In the genomic region with DNA sequence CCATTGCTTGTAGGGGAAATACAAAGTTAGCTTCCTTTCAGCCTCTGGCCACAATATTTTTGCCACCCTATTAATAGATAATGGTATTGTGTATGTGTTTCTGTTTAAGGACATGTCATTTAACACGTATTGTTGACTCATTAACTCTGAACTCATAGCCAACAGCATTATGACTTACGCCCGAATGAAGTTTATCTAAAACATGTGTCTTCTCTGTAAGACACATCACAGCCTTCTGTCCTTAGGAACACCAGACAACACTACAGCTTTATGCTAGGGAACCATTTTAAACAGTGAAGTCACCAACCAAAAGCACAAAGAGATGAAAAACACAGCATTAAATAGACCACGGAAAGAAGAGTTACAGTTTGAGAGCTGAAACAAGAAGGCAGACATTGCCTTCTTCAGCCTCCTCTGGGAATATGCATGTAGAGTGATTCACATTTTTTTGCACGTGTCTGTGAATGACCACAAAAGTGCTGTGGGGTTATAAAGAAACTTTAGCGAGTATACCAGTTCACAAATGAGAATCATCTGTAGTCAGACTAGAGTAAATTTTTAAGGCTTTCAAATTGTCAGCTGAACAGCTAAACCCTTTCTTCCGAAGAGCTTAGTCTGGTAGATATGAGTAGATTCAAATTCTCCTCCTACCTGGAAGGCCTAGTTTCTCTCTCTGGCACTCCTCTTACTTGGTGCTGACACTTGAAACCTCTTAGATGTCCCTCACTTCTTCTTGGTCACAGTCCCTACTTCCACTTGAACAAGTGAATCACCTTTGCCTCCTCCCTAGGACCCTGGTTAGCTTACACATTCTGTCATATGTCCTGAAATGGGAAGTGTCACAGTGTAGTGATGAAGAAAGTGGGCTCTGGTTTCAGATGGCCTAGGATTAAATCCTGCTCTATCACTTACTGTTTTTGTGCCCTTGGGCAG, we compare ENCODE assay signal across 8 cellular contexts. TPM values are rescaled to one million over a fixed set of nuclear protein-coding genes. Genes with fewer than 3 reads are reported as not detected.
A peak's percentile ranks its signal among the peaks of the same experiment; 100 is the strongest.
DNase-seq lines count a peak whose midpoint lies in the region; ATAC-seq and TF ChIP-seq lines count a peak whose summit lies in the region.

No MANE protein-coding gene starts in this region.

- no peaks in the 10 kb centered on the region for H3K36me3 ChIP-seq in BJ (ENCODE audit: control insufficient read depth, insufficient read depth, low read length)
- H3K36me3 ChIP-seq in breast epithelium, result no peaks in the 10 kb centered on the region
- H3K36me3 ChIP-seq in colonic mucosa, result no peaks in the 10 kb centered on the region

- no peak for TF ChIP-seq POLR2A in breast epithelium (IDR thresholded peaks at IDR 0.05)

- ATAC-seq in GM19351 (IDR thresholded peaks at IDR 0.05; ENCODE audit: unreplicated experiment) (peak; percentile 54), HG03175 (IDR thresholded peaks at IDR 0.05; ENCODE audit: unreplicated experiment) (peak; percentile 83)

- POLR2A ChIA-PET in BJ (lab: Charles Lee), result interaction anchor here (0.6 kb wide), 1 partner anchor 59 kb away, joined by 3 read pairs; no protein-coding TSS in a partner anchor

- TF ChIP-seq CTCF in BJ (IDR thresholded peaks at IDR 0.05; ENCODE audit: insufficient read depth, low read depth, low read length) (no peak), breast epithelium (IDR thresholded peaks at IDR 0.05) (no peak), colonic mucosa (IDR thresholded peaks at IDR 0.05) (no peak)

- DNase-seq in BJ (ENCODE audit: low read depth) (peak; percentile 59), breast epithelium (ENCODE audit: low spot score in 2 of 2) (no peak), hypothalamus (lab: John Stamatoyannopoulos, UW) (no peak), colonic mucosa (no peak), NCI-H2227 (lab: John Stamatoyannopoulos, UW; ENCODE audit: unreplicated experiment) (no peak), SHP77 (lab: John Stamatoyannopoulos, UW) (no peak)

- H3K27ac ChIP-seq in breast epithelium (peak overlapping the region; percentile 45 to 59), colonic mucosa (no peak overlapping the region)

- H3K4me3 ChIP-seq in BJ (ENCODE audit: low read depth, low read length) (no peak overlapping the region), breast epithelium (no peak overlapping the region), colonic mucosa (no peak overlapping the region)

- H3K9me3 ChIP-seq in breast epithelium, result no peaks in the 10 kb centered on the region
- H3K9me3 ChIP-seq in colonic mucosa, result no peaks in the 10 kb centered on the region

- CTCF ChIA-PET in BJ (lab: Yijun Ruan, JAX), result interaction anchor here (1.1 to 1.2 kb wide), 4 partner anchors 10 to 99 kb away, joined by 3 to 5 read pairs (median 4); no protein-coding TSS in a partner anchor

- H3K9ac ChIP-seq in colonic mucosa (ENCODE audit: low read depth in 2 of 2, low read length in 2 of 2), result no peak overlapping the region

- intact Hi-C loops in breast epithelium (cut with DNase I; ENCODE audit: low total_unique reads), result no loop called here
- intact Hi-C loops in colonic mucosa (cut with DNase I), result no loop called here

- H3K4me1 ChIP-seq in breast epithelium, result no peaks in the 10 kb centered on the region
- no peaks in the 10 kb centered on the region for H3K4me1 ChIP-seq in colonic mucosa

- H3K27me3 ChIP-seq in BJ (ENCODE audit: control insufficient read depth, insufficient read depth, low read length), result no peaks in the 10 kb centered on the region
- no peaks in the 10 kb centered on the region for H3K27me3 ChIP-seq in breast epithelium
- no peaks in the 10 kb centered on the region for H3K27me3 ChIP-seq in colonic mucosa

RNA-seq across cellular contexts. Expression of a gene that starts 32.2 kb away (rescaled TPM):
- 9.5 TPM in 2 replicates for polyA plus RNA-seq in BJ (2011; rRNA removed)
- 11.0 and 16.3 TPM in 2 replicates for polyA minus RNA-seq in BJ (2011; rRNA and poly(A)+ RNA removed)
- 10 to 100 TPM in 2 of 3 donors, 1 to 10 TPM in 1; 6.4 to 46.2 (median 25.9) TPM for total RNA-seq in breast epithelium
- total RNA-seq in colonic mucosa, result 10 to 100 TPM; 56.4 to 88.3 TPM
